Comparison of ENCODE assay signal across 8 cellular contexts in the genomic region with DNA sequence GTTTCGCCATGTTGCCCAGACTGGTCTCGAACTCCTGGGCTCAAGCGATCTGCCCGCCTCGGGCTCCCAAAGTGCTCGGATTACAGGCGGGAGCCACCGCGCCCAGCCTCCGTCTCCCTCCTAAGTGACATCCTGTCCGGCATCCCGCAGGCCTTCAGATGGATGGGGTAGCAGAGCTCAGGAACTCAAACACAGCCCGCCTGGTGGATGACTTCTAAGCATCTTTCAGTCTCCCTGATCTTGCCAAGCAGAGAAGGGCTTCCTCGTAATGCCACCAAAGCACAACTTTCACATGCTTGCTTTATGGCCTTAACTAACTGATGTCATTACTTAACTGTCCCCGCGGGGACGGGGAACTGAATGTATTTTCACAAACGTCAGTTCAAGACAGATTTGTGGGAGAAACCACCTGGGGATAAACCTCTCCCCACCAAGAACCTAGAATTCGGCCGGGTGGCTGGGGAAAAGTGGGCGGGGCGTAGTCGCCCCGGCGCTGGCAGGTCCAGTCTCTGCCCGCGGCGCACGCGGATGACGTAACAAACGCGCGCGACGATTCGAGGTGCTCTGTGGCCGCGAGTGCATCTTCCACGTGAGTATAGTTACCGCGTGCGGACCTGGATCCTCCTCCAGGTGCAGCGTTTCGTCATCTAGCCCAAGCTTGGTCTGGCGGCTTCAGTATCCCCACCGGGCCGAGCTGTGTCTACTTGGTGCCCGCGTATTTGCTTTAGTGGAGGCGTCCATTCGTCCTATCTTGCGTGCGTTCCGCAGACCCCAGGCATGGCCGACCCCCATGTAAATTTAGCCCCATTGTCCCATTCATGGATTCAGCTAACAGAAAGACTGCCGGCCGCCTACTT. TPM values are rescaled to one million over a fixed set of nuclear protein-coding genes. Genes with fewer than 3 reads are reported as not detected.
A peak's percentile ranks its signal among the peaks of the same experiment; 100 is the strongest.
DNase-seq lines count a peak whose midpoint lies in the region; ATAC-seq, FAIRE-seq and TF ChIP-seq lines count a peak whose summit lies in the region.

A gene with protein sequence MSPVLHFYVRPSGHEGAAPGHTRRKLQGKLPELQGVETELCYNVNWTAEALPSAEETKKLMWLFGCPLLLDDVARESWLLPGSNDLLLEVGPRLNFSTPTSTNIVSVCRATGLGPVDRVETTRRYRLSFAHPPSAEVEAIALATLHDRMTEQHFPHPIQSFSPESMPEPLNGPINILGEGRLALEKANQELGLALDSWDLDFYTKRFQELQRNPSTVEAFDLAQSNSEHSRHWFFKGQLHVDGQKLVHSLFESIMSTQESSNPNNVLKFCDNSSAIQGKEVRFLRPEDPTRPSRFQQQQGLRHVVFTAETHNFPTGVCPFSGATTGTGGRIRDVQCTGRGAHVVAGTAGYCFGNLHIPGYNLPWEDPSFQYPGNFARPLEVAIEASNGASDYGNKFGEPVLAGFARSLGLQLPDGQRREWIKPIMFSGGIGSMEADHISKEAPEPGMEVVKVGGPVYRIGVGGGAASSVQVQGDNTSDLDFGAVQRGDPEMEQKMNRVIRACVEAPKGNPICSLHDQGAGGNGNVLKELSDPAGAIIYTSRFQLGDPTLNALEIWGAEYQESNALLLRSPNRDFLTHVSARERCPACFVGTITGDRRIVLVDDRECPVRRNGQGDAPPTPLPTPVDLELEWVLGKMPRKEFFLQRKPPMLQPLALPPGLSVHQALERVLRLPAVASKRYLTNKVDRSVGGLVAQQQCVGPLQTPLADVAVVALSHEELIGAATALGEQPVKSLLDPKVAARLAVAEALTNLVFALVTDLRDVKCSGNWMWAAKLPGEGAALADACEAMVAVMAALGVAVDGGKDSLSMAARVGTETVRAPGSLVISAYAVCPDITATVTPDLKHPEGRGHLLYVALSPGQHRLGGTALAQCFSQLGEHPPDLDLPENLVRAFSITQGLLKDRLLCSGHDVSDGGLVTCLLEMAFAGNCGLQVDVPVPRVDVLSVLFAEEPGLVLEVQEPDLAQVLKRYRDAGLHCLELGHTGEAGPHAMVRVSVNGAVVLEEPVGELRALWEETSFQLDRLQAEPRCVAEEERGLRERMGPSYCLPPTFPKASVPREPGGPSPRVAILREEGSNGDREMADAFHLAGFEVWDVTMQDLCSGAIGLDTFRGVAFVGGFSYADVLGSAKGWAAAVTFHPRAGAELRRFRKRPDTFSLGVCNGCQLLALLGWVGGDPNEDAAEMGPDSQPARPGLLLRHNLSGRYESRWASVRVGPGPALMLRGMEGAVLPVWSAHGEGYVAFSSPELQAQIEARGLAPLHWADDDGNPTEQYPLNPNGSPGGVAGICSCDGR (N-terminal part only) (plus strand): TSS at position 539 of the 857 bp plus-strand sequence. CDS start 4,649 bp downstream, outside the sequence.

- H3K9ac ChIP-seq in HepG2 (ENCODE audit: insufficient read depth, low read depth, low read length), result peak within 1 kb of the TSS; percentile 91

- intact Hi-C loops in HepG2 (cut with micrococcal nuclease; ENCODE audit: unreplicated experiment), result loop anchor here (1.0 to 2.0 kb wide), 2 partner anchors 27 to 46 kb away; a partner anchor contains a TSS

- peak within 1 kb of the TSS; percentile 74 to 100 (median 96) for H3K4me3 ChIP-seq in HepG2 (replicated peaks in 1 of 3; ENCODE audit: insufficient read depth in 1 of 3, low read depth in 2 of 3, low read length in 3 of 3)

- H3K27me3 ChIP-seq in HepG2 (ENCODE audit: control insufficient read depth in 1 of 2, insufficient read depth in 2 of 2, low read length in 2 of 2), result no peaks in the 10 kb centered on the region; a peak in 1 of 5 replicates

- BruUV-seq in HepG2 (replicated peaks; lab: Mats Ljungman, UMichigan), result no TSS peak

- H4K20me1 ChIP-seq in HepG2 (ENCODE audit: insufficient read depth, low read length), result no peaks in the 10 kb centered on the region

- peak; percentile 71 for FAIRE-seq in HepG2 (lab: Jason Lieb, UNC)

- TF ChIP-seq EP300 in HepG2 (IDR thresholded peaks at IDR 0.05; ENCODE audit: low read depth in 2 of 2, low read length in 2 of 2), result peak in 1 of 2 experiments; percentile 58; a peak in 2 of 4 replicates
- no peak for TF ChIP-seq EP300 in HepG2 (CRISPR knock-in tag; IDR thresholded peaks at IDR 0.05; ENCODE audit: borderline replicate concordance)

- peak; percentile 79 for TF ChIP-seq POLR2A in GM19099 (IDR thresholded peaks at IDR 0.05; ENCODE audit: extremely low read depth, insufficient read length, low read depth)
- TF ChIP-seq POLR2A in HepG2 (IDR thresholded peaks at IDR 0.05; ENCODE audit: insufficient read depth in 1 of 2, low read depth in 2 of 2, low read length in 2 of 2), result peak; percentile 88 to 89

- no peaks in the 10 kb centered on the region for H3K9me3 ChIP-seq in HepG2 (ENCODE audit: low read length)

- no peak for TF ChIP-seq CTCF in HepG2 (CRISPR knock-in tag; IDR thresholded peaks at IDR 0.05)

- H3K27ac ChIP-seq in HepG2 (ENCODE audit: extremely low read length, insufficient read depth, low read length), result peak within 1 kb of the TSS; percentile 98

- no peak for TF ChIP-seq RAD21 in HepG2 (CRISPR knock-in tag; IDR thresholded peaks at IDR 0.05)

- H3K4me1 ChIP-seq in HepG2 (ENCODE audit: insufficient read depth, low read length), result peaks cover 32% of the 10 kb centered on the region

- POLR2A ChIA-PET in HepG2 (lab: Yijun Ruan, JAX), result interaction anchor here (1.0 to 5.3 kb wide), 18 partner anchors 10 to 125 kb away, joined by 3 to 89 read pairs (median 8); a partner anchor contains a TSS

- H3K36me3 ChIP-seq in HepG2 (replicated peaks in 1 of 2; ENCODE audit: control insufficient read depth in 1 of 2, insufficient read depth in 2 of 2, low read length in 2 of 2), result peaks cover 2 to 16% of the 10 kb centered on the region in 2 experiments

- DNase-seq in AML-193 (lab: John Stamatoyannopoulos, UW) (peak; percentile 47 to 53), NCI-H748 treated with DMSO at 0.1 percent for 48 hours (lab: John Stamatoyannopoulos, UW) (peak; percentile 89), dermis blood vessel endothelial cell (peak; percentile 96), HepG2 (ENCODE audit: low spot score) (peak; percentile 87)
- DNase-seq in activated CD4-positive, alpha-beta T cell treated with anti-CD3 and anti-CD28 coated beads, Interleukin-2, amount 50 U/mL, for 4 hours, result peak; percentile 95 to 96
- DNase-seq in stimulated activated CD4-positive, alpha-beta T cell treated with anti-CD3 and anti-CD28 coated beads, Interleukin-2, amount 100 ng/mL, for 4 hours (ENCODE audit: low read depth), result peak; percentile 96

- CTCF ChIA-PET in HepG2 (lab: Yijun Ruan, JAX; ENCODE audit: low intra/inter-chr PET ratio, low total read pairs), result no interaction called here

- ATAC-seq in HG03521 (IDR thresholded peaks at IDR 0.05; ENCODE audit: unreplicated experiment) (peak; percentile 63), HepG2 (peak; percentile 59)

- H3K4me2 ChIP-seq in HepG2 (ENCODE audit: low read depth, low read length), result peak within 1 kb of the TSS; percentile 94

- in situ Hi-C loops in HepG2 (cut with HindIII; ENCODE audit: extremely low pct_ligation_motif_present, low pct_unique_long_range_greater_than_20kb), result loop anchor here (5.0 kb wide), 1 partner anchor 38 kb away; a partner anchor contains a TSS

- WGBS in HepG2 (ENCODE audit: low lambda C conversion rate), result 0% methylated on average over 13 of the region's 58 CpGs

- peaks cover 55% of the 10 kb centered on the region for H3K79me2 ChIP-seq in HepG2 (ENCODE audit: insufficient read depth, low read length)

- peak within 1 kb of the TSS; percentile 44 for H2AFZ ChIP-seq in HepG2 (ENCODE audit: low read length)

TF ChIP-seq in HepG2, 621 proteins besides CTCF, POLR2A, EP300 and RAD21 (continues in another document):
- TF ChIP-seq, protein P1, sequence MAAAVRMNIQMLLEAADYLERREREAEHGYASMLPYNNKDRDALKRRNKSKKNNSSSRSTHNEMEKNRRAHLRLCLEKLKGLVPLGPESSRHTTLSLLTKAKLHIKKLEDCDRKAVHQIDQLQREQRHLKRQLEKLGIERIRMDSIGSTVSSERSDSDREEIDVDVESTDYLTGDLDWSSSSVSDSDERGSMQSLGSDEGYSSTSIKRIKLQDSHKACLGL (CRISPR knock-in tag; IDR thresholded peaks at IDR 0.05), result peak; percentile 96
- TF ChIP-seq ZBTB8A (CRISPR knock-in tag; IDR thresholded peaks at IDR 0.05; ENCODE audit: borderline replicate concordance, low read depth) (no peak), ZNF34 (CRISPR knock-in tag; IDR thresholded peaks at IDR 0.05; ENCODE audit: borderline replicate concordance) (0 out of 2 replicates have a peak, but pooled peaks have one; percentile 38), MXD4 (CRISPR knock-in tag; IDR thresholded peaks at IDR 0.05) (peak; percentile 99)

RNA-seq across cellular contexts. Expression of the gene that starts here (rescaled TPM):
- total RNA-seq in dermis blood vessel endothelial cell (21.8 and 42.3 TPM in 2 replicates), HepG2 (2016; rRNA removed; fragmentation: Illumina TruSeq; extraction: Trizol) (42.8 and 58.2 TPM in 2 replicates)
- 3.9 and 4.1 TPM in 2 replicates for total RNA-seq in HepG2 (2016; cell fraction: cytosol; rRNA removed; fragmentation: Illumina TruSeq; extraction: Trizol; ENCODE audit: low read depth)
- 36.4 and 46.8 TPM in 2 replicates for total RNA-seq in HepG2 (2016; cell fraction: insoluble cytoplasmic fraction; rRNA removed; fragmentation: Illumina TruSeq; extraction: Trizol)
- total RNA-seq in HepG2 (2016; cell fraction: membrane; rRNA removed; fragmentation: Illumina TruSeq; extraction: Trizol), result 10.3 and 10.7 TPM in 2 replicates
- total RNA-seq in HepG2 (2016; cell fraction: nucleus; rRNA removed; fragmentation: Illumina TruSeq; extraction: Trizol), result 39.8 and 46.9 TPM in 2 replicates
- 45.7 and 49.4 TPM in 2 replicates for polyA plus RNA-seq in HepG2 (2011; rRNA removed)
- 11.1 and 14.3 TPM in 2 replicates for polyA plus RNA-seq in HepG2 (2011; cell fraction: cytosol; rRNA removed)
- 242 and 334 TPM in 2 replicates for polyA plus RNA-seq in HepG2 (2011; cell fraction: nucleus; rRNA removed)
- polyA plus RNA-seq in HepG2 (2012), result 27.4 and 34.4 TPM in 2 replicates
- 1.7 and 1.8 TPM in 2 replicates for polyA plus RNA-seq in HepG2 (2016; cell fraction: cytosol; fragmentation: Illumina TruSeq; extraction: Trizol; ENCODE audit: low read depth)
- polyA plus RNA-seq in HepG2 (2016; cell fraction: insoluble cytoplasmic fraction; fragmentation: Illumina TruSeq; extraction: Trizol; ENCODE audit: low read depth), result 24.1 and 31.4 TPM in 2 replicates
- polyA plus RNA-seq in HepG2 (2016; cell fraction: membrane; fragmentation: Illumina TruSeq; extraction: Trizol; ENCODE audit: low read depth), result 4.5 and 5.1 TPM in 2 replicates
- polyA plus RNA-seq in HepG2 (2016; cell fraction: nucleus; fragmentation: Illumina TruSeq; extraction: Trizol; ENCODE audit: insufficient read depth, low read depth), result 118 and 131 TPM in 2 replicates
- polyA minus RNA-seq in HepG2 (2011; rRNA and poly(A)+ RNA removed; ENCODE audit: low replicate concordance), result 158 and 300 TPM in 2 replicates
- polyA minus RNA-seq in HepG2 (2011; cell fraction: cytosol; rRNA and poly(A)+ RNA removed), result 20.2 and 30.2 TPM in 2 replicates
- 53.2 and 63.2 TPM in 2 replicates for polyA minus RNA-seq in HepG2 (2011; cell fraction: nucleus; rRNA and poly(A)+ RNA removed)

Comparison
In these comparisons a context has a peak if more than half of its experiments do, and no peak if none do; other contexts are left out.
1. Peak in every context shown above with its lines: DNase-seq, ATAC-seq, H3K4me3 ChIP-seq and H3K27ac ChIP-seq.